ENCODE assay signal across 13 cellular contexts in genomic region chr6:149854532-149854931, GRCh38. TPM values are rescaled to one million over a fixed set of nuclear protein-coding genes. Genes with fewer than 3 reads are reported as not detected.
DNase-seq lines count a peak whose midpoint lies in the region; TF ChIP-seq lines count a peak whose summit lies in the region.
"Had no signal": no experiment of that assay in that cellular context is flagged by ENCODE, and none has a peak within 500 bp of the region (broad histone marks: within the 10 kb centered on the region; RNA-seq: fewer than 3 reads in every experiment).

No MANE protein-coding gene starts in this region.

- CTCF ChIA-PET in MCF 10A (lab: Yijun Ruan, JAX), result interaction anchor here (0.6 to 2.5 kb wide), 3 partner anchors 11 to 221 kb away, joined by 3 to 9 read pairs (median 4); no protein-coding TSS in a partner anchor

- H3K79me2 ChIP-seq in osteoblast (ENCODE audit: insufficient read depth, low read length), result peaks cover 48% of the 10 kb centered on the region

- H3K36me3 ChIP-seq in osteoblast (ENCODE audit: insufficient read depth, low read length), result peaks cover 4% of the 10 kb centered on the region

- H4K20me1 ChIP-seq in osteoblast (ENCODE audit: insufficient read depth, low read length), result no peaks in the 10 kb centered on the region

- TF ChIP-seq CTCF in MCF 10A (IDR thresholded peaks at IDR 0.05; ENCODE audit: unreplicated experiment), result no peak
- TF ChIP-seq CTCF in osteoblast (IDR thresholded peaks at IDR 0.05; ENCODE audit: extremely low read depth, low read depth, low read length), result no peak

- peaks cover 70% of the 10 kb centered on the region for H3K4me1 Mint-ChIP-seq in MCF 10A (ENCODE audit: insufficient read depth, unreplicated experiment)

- H3K9me3 ChIP-seq in osteoblast (ENCODE audit: low read depth, low read length), result no peaks in the 10 kb centered on the region
- H3K9me3 ChIP-seq: esophagus muscularis mucosa had no signal

- H3K4me1 ChIP-seq in osteoblast (ENCODE audit: insufficient read depth, low read length), result peaks cover 68% of the 10 kb centered on the region

- BruUV-seq in MCF 10A (replicated peaks; lab: Mats Ljungman, UMichigan), result no TSS peak

- no peaks in the 10 kb centered on the region for H3K27me3 ChIP-seq in osteoblast (ENCODE audit: insufficient read depth, low read length)
- H3K27me3 ChIP-seq: esophagus muscularis mucosa had no signal

- DNase-seq in Daoy (ENCODE audit: low read depth) (peak; percentile 72), NCI-H226 (peak; percentile 77), MCF 10A (ENCODE audit: unreplicated experiment) (peak; percentile 69), osteoblast (ENCODE audit: insufficient read length, low spot score, missing footprints) (no peak), NCI-H2196 (lab: John Stamatoyannopoulos, UW; ENCODE audit: unreplicated experiment) (no peak), posterior cingulate gyrus (no peak)
- DNase-seq in stimulated activated CD4-positive, alpha-beta T cell treated with anti-CD3 and anti-CD28 coated beads, Interleukin-15, amount 100 ng/mL, for 24 hours, result no peak
- DNase-seq in central memory CD4-positive, alpha-beta T cell, result no peak
- DNase-seq: DMS153; stimulated activated naive CD8-positive, alpha-beta T cell treated with anti-CD3 and anti-CD28 coated beads, Interleukin-15, Interleukin-2, amounts not matched to agents 100 U/mL and 50 U/mL, for 24 hours had no signal

- no peaks in the 10 kb centered on the region for H3K9me3 Mint-ChIP-seq in MCF 10A (ENCODE audit: unreplicated experiment)
- H3K9me3 Mint-ChIP-seq: IgD-negative memory B cell, neural crest cell had no signal

- H2AFZ ChIP-seq in osteoblast (ENCODE audit: low read length), result peak overlapping the region; percentile 23

- intact Hi-C loops in MCF 10A (cut with micrococcal nuclease) (no loop called here), posterior cingulate gyrus (cut with DNase I) (no loop called here)

- peak overlapping the region; percentile 68 for H3K4me3 Mint-ChIP-seq in MCF 10A (ENCODE audit: unreplicated experiment)
- H3K4me3 Mint-ChIP-seq: IgD-negative memory B cell, neural crest cell had no signal

- peaks cover 6% of the 10 kb centered on the region for H3K36me3 Mint-ChIP-seq in MCF 10A (ENCODE audit: insufficient read depth, unreplicated experiment)
- H3K36me3 Mint-ChIP-seq: IgD-negative memory B cell had no signal

- no peaks in the 10 kb centered on the region for H3K27me3 Mint-ChIP-seq in MCF 10A (ENCODE audit: insufficient read depth, unreplicated experiment)

- peak overlapping the region; percentile 98 for H3K27ac ChIP-seq in osteoblast (ENCODE audit: low read depth, low read length)
- H3K27ac ChIP-seq: esophagus muscularis mucosa had no signal

- H3K27ac Mint-ChIP-seq in MCF 10A (ENCODE audit: low read depth, unreplicated experiment), result peak overlapping the region; percentile 92
- H3K27ac Mint-ChIP-seq: IgD-negative memory B cell had no signal

- peak overlapping the region; percentile 61 for H3K4me3 ChIP-seq in osteoblast (ENCODE audit: insufficient read depth, low read length)
- H3K4me3 ChIP-seq: esophagus muscularis mucosa had no signal

- H3K4me2 ChIP-seq in osteoblast (ENCODE audit: insufficient read depth, low read length), result peak overlapping the region; percentile 93

- POLR2A ChIA-PET in MCF 10A (lab: Yijun Ruan, JAX), result interaction anchor here (0.6 to 13.6 kb wide), 10 partner anchors 9 to 137 kb away, joined by 3 to 255 read pairs (median 4); partner anchors contain the start of gene LATS1

RNA-seq across cellular contexts. Expression of gene LRP11, which starts 9.6 kb away (rescaled TPM):
- total RNA-seq in Daoy (2014; rRNA removed; shearing (Covaris generic)), result 60.6 and 73.0 TPM in 2 replicates
- total RNA-seq in MCF 10A (2022), result 38.1 and 46.1 TPM in 2 replicates
- total RNA-seq in osteoblast, result 39.4 and 54.2 TPM in 2 replicates

RNA-seq across cellular contexts. Expression of gene RAET1E, which starts 43.4 kb away (rescaled TPM):
- total RNA-seq in Daoy (2014; rRNA removed; shearing (Covaris generic)), result 1.4 and 4.1 TPM in 2 replicates
- 28.9 and 37.6 TPM in 2 replicates for total RNA-seq in MCF 10A (2022)
- 0.36 and 0.88 TPM in 2 replicates for total RNA-seq in osteoblast
- total RNA-seq: neural crest cell had no signal

Comparison
In these comparisons a context has a peak if more than half of its experiments do, and no peak if none do; other contexts are left out.
1. DNase-seq: peak in Daoy (single experiment), NCI-H226 (single experiment) and MCF 10A (single experiment); none in osteoblast (single experiment), NCI-H2196 (single experiment), stimulated activated CD4-positive, alpha-beta T cell treated with anti-CD3 and anti-CD28 coated beads, Interleukin-15, amount 100 ng/mL, for 24 hours (single experiment), posterior cingulate gyrus (0 of 10) and central memory CD4-positive, alpha-beta T cell (single experiment).